In the genomic region with DNA sequence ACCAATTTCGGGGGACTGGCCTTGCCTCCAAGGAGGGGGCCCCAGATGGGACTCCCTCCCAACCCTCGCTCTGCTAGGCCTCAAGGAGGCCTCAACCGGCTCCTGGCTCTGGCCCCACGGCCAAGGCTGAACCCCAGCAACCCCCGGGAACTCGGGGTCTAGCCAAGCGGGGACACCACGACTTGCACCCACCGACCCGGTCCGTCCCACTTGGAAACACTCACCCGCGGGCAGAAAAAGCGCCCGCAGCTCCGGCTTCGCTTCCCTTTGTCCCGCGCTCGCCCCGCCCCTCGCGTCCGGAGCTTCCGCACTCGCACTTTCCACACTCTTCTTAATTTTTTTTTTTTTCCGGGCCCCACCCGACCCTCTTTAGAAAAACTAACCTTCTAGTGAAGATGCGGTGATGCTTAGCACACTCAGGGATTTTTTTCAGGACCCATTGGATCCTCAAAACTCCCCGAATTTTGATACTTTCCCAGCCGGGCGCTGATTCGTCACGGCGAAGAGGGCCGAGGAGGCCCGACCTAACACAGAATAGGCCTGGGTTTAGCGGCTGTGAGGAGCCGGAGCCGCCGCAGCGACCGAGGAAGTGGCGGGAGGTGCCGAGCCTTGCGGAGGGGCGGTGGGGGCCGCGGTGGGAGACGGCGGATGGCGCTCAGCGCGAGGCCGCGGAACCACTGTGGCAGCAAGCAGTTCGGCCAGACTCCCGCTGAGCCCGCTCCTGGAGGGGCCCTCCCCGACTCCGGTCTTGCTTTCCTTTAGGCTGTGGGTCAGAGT, we compare ENCODE assay signal across 8 cellular contexts. TPM values are rescaled to one million over a fixed set of nuclear protein-coding genes. Genes with fewer than 3 reads are reported as not detected.
DNase-seq lines count a peak whose midpoint lies in the region; ATAC-seq and TF ChIP-seq lines count a peak whose summit lies in the region.

A gene (minus strand): TSS at position 270 of the 777 bp plus-strand sequence. CDS start 2,016 bp downstream, outside the sequence.

- in situ Hi-C loops in ACHN (cut with HindIII; ENCODE audit: low pct_ligation_motif_present, low pct_unique_long_range_greater_than_20kb, low sequenced_read_pairs), result no loop called here

- H3K36me3 ChIP-seq in duodenal mucosa (ENCODE audit: control insufficient read depth in 1 of 2, insufficient read depth in 2 of 2, low read length in 2 of 2), result peaks cover 0 to 11% of the 10 kb centered on the region in 2 donors

- H3K36me3 Mint-ChIP-seq in activated CD4-positive, alpha-beta memory T cell treated with anti-CD3 and anti-CD28 coated beads, Interleukin-2, amount 10 ng/mL, durations not matched to agents 7 days and 5 days (ENCODE audit: low read depth), result peaks cover 36% of the 10 kb centered on the region

- no peaks in the 10 kb centered on the region for H3K27me3 Mint-ChIP-seq in activated CD4-positive, alpha-beta memory T cell treated with anti-CD3 and anti-CD28 coated beads, Interleukin-2, amount 10 ng/mL, durations not matched to agents 7 days and 5 days

- no peaks in the 10 kb centered on the region for H3K9me3 ChIP-seq in duodenal mucosa (ENCODE audit: control insufficient read depth in 1 of 2, low read length in 2 of 2)

- H3K27ac ChIP-seq in duodenal mucosa (ENCODE audit: low read depth, low read length), result peak within 1 kb of the TSS; percentile 99

- TF ChIP-seq CTCF in lower leg skin (IDR thresholded peaks at IDR 0.05), result no peak

- no peaks in the 10 kb centered on the region for H3K27me3 ChIP-seq in duodenal mucosa (ENCODE audit: control insufficient read depth in 1 of 2, insufficient read depth in 2 of 2, low read length in 2 of 2)

- POLR2A ChIA-PET in activated CD4-positive, alpha-beta memory T cell treated with anti-CD3 and anti-CD28 coated beads, Interleukin-2, amount 10 ng/mL, durations not matched to agents 7 days and 5 days (lab: Charles Lee), result interaction anchor here (0.6 to 5.0 kb wide), 22 partner anchors 8 to 1018 kb away, joined by 3 to 66 read pairs (median 5); a partner anchor contains a TSS

- intact Hi-C loops in lower leg skin (cut with DNase I; ENCODE audit: low total_unique reads), result no loop called here

- 0 to 1% methylated on average over 41 to 54 of the region's 61 CpGs for WGBS in lower leg skin, 2 donors

- H3K4me1 ChIP-seq in duodenal mucosa (ENCODE audit: control insufficient read depth in 1 of 2, insufficient read depth in 2 of 2, low read length in 2 of 2), result peaks cover 23% of the 10 kb centered on the region in 2 donors

- TF ChIP-seq POLR2A in lower leg skin (IDR thresholded peaks at IDR 0.05), result peak in 1 of 2 donors; percentile 18

- H3K9me3 Mint-ChIP-seq in activated CD4-positive, alpha-beta memory T cell treated with anti-CD3 and anti-CD28 coated beads, Interleukin-2, amount 10 ng/mL, durations not matched to agents 7 days and 5 days, result no peaks in the 10 kb centered on the region

- peak within 1 kb of the TSS; percentile 98 to 99 for H3K9ac ChIP-seq in duodenal mucosa (ENCODE audit: low read depth in 1 of 2, low read length in 2 of 2)

- H3K4me1 Mint-ChIP-seq in activated CD4-positive, alpha-beta memory T cell treated with anti-CD3 and anti-CD28 coated beads, Interleukin-2, amount 10 ng/mL, durations not matched to agents 7 days and 5 days, result peaks cover 52% of the 10 kb centered on the region

- CTCF ChIA-PET in activated CD4-positive, alpha-beta memory T cell treated with anti-CD3 and anti-CD28 coated beads, Interleukin-2, amount 10 ng/mL, durations not matched to agents 7 days and 5 days (lab: Charles Lee), result interaction anchor here (1.1 to 3.6 kb wide), 9 partner anchors 23 to 230 kb away, joined by 3 to 18 read pairs (median 6); a partner anchor contains a TSS

- peak within 1 kb of the TSS; percentile 94 to 99 for H3K4me3 ChIP-seq in duodenal mucosa (ENCODE audit: low read depth in 1 of 2, low read length in 2 of 2)
- H3K4me3 ChIP-seq in lower leg skin (ENCODE audit: low read depth, poor library complexity, severe bottlenecking), result peak within 1 kb of the TSS; percentile 86

- DNase-seq in ACHN, result peak; percentile 87
- peak; percentile 93 for DNase-seq in NCI-H69 (lab: John Stamatoyannopoulos, UW)
- DNase-seq in activated CD4-positive, alpha-beta memory T cell treated with anti-CD3 and anti-CD28 coated beads, Interleukin-2, amount 10 ng/mL, durations not matched to agents 7 days and 5 days, result peak; percentile 73
- DNase-seq in lower leg skin (ENCODE audit: low spot score in 2 of 2), result peak; percentile 35 to 93
- DNase-seq in stimulated activated CD4-positive, alpha-beta T cell treated with anti-CD3 and anti-CD28 coated beads, Interleukin-4, amount 100 ng/mL, for 24 hours, result peak; percentile 70

- ATAC-seq in GM18909 (IDR thresholded peaks at IDR 0.05; ENCODE audit: poor library complexity, unreplicated experiment), result peak; percentile 77
- ATAC-seq in HG03354 (IDR thresholded peaks at IDR 0.05; ENCODE audit: poor library complexity, severe bottlenecking, unreplicated experiment), result peak; percentile 72

- peak within 1 kb of the TSS; percentile 94 for H3K27ac Mint-ChIP-seq in activated CD4-positive, alpha-beta memory T cell treated with anti-CD3 and anti-CD28 coated beads, Interleukin-2, amount 10 ng/mL, durations not matched to agents 7 days and 5 days

- H3K4me3 Mint-ChIP-seq in activated CD4-positive, alpha-beta memory T cell treated with anti-CD3 and anti-CD28 coated beads, Interleukin-2, amount 10 ng/mL, durations not matched to agents 7 days and 5 days, result peak within 1 kb of the TSS; percentile 95

RNA-seq across cellular contexts. Expression of the gene that starts here (rescaled TPM):
- total RNA-seq in activated CD4-positive, alpha-beta memory T cell treated with anti-CD3 and anti-CD28 coated beads, Interleukin-2, amount 10 ng/mL, durations not matched to agents 7 days and 5 days, result 100 to 1,000 TPM in 1 of 2 experiments, 10 to 100 TPM in 1; 96.7 to 102 TPM
- 10 to 100 TPM; 63.2 to 77.2 (median 67.6) TPM for total RNA-seq in lower leg skin

Comparison
In these comparisons a context has a peak if more than half of its experiments do, and no peak if none do; other contexts are left out.
1. Peak in every context shown above with its lines: DNase-seq, ATAC-seq, H3K4me3 ChIP-seq and H3K27ac ChIP-seq.